In the genomic region with DNA sequence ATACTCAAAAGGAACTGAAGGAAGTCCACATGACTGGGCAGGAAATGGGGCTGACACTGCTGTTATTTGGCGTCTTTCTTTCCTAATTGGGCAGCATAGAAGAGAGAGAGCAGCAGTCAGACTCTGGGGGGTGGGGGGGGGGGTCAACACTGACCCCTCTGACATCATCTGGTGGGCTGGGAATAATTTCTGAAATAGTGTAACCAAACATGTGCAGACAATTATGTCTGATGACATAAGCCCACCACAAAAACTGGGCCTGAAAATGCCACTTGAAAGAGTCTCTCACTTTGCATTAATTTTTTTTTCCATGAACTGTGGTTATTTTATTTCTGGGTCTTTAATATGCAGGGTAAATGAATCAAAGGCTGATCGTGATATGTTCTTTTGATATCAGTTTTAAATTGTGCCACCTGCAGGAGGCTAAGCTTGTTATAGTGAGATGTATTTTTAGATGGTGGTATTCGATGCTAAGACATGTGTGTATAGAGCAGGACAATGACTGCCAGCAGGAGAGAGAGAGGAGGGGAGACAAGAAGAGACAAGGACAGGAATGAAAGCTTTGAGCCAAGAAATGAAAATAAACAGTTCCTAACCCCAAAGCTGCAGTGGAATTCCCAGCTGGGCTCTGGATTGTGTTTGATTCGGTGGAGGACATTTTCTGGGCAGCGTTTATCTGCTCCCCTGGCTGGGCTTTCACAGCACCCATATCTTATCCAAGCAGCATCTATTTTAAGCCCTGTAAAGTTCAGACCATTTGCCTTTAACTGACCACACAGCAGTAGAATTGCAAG, we compare ENCODE assay signal across 15 cellular contexts.
A peak's percentile ranks its signal among the peaks of the same experiment; 100 is the strongest.
DNase-seq lines count a peak whose midpoint lies in the region; ATAC-seq and TF ChIP-seq lines count a peak whose summit lies in the region.
"Had no signal": no experiment of that assay in that cellular context is flagged by ENCODE, and none has a peak within 500 bp of the region (broad histone marks: within the 10 kb centered on the region; RNA-seq: fewer than 3 reads in every experiment).

No MANE protein-coding gene starts in this region.

- no peak overlapping the region for H3K4me2 ChIP-seq in H9 (ENCODE audit: insufficient read depth, insufficient read length, low read length)

- H3K27me3 ChIP-seq in H9 (ENCODE audit: insufficient read depth, low read length) (no peaks in the 10 kb centered on the region), stomach (no peaks in the 10 kb centered on the region), tibial nerve (no peaks in the 10 kb centered on the region)

- intact Hi-C loops in stomach (cut with DNase I; ENCODE audit: low total_unique reads), result no loop called here

- H3K4ac ChIP-seq in H9 (ENCODE audit: low read depth, low read length), result no peak overlapping the region

- H4K8ac ChIP-seq in H9 (replicated peaks; ENCODE audit: insufficient read length, low read depth, low read length), result no peak overlapping the region

- no peaks in the 10 kb centered on the region for H3K9me3 ChIP-seq in H9 (ENCODE audit: control insufficient read depth, low read depth, low read length)
- no peaks in the 10 kb centered on the region for H3K9me3 ChIP-seq in stomach
- H3K9me3 ChIP-seq in tibial nerve, result no peaks in the 10 kb centered on the region
- H3K9me3 ChIP-seq: MG63 had no signal

- peak overlapping the region in 2 of 3 experiments; percentile 52 to 61; a peak in 5 of 7 replicates for H3K27ac Mint-ChIP-seq in H9
- H3K27ac Mint-ChIP-seq: activated naive CD4-positive, alpha-beta T cell treated with anti-CD3 and anti-CD28 coated beads, Interleukin-2, amount 50 U/mL, for 72 hours had no signal

- no peaks in the 10 kb centered on the region for H4K20me1 ChIP-seq in H9 (ENCODE audit: control insufficient read depth, insufficient read depth, insufficient read length)

- no peak overlapping the region for H3K9ac ChIP-seq in H9 (ENCODE audit: extremely low read depth, insufficient read length, low read length)

- H2BK20ac ChIP-seq in H9 (ENCODE audit: low read depth, low read length, poor library complexity, severe bottlenecking), result no peak overlapping the region

- H3K79me1 ChIP-seq in H9 (ENCODE audit: insufficient read depth, low read depth, low read length, poor library complexity, severe bottlenecking), result no peaks in the 10 kb centered on the region

- H2AFZ ChIP-seq in H9 (ENCODE audit: low read length), result no peak overlapping the region

- H3K79me2 ChIP-seq in H9 (ENCODE audit: insufficient read depth, low read length), result no peaks in the 10 kb centered on the region

- H3K4me3 ChIP-seq in choroid plexus epithelial cell (ENCODE audit: low read depth, low read length) (no peak overlapping the region), stomach (no peak overlapping the region), tibial nerve (no peak overlapping the region)
- H3K4me3 ChIP-seq: MG63 had no signal

- H3K23me2 ChIP-seq in H9 (ENCODE audit: insufficient read length, low read depth, low read length, poor library complexity, severe bottlenecking), result no peaks in the 10 kb centered on the region

- peaks cover 7 to 40% (median 36%) of the 10 kb centered on the region in 4 donors for H3K36me3 ChIP-seq in stomach
- peaks cover 0 to 37% (median 0%) of the 10 kb centered on the region in 3 donors for H3K36me3 ChIP-seq in tibial nerve
- H3K36me3 ChIP-seq: MG63 had no signal

- H3K36me3 Mint-ChIP-seq in H9 (ENCODE audit: insufficient read depth in 1 of 3, low read depth in 3 of 3), result peaks cover 35 to 65% (median 47%) of the 10 kb centered on the region in 3 experiments
- H3K36me3 Mint-ChIP-seq: activated naive CD4-positive, alpha-beta T cell treated with anti-CD3 and anti-CD28 coated beads, Interleukin-2, amount 50 U/mL, for 72 hours had no signal

- no peak overlapping the region for H2BK120ac ChIP-seq in H9 (ENCODE audit: low read depth, low read length, poor library complexity, severe bottlenecking)

- H3K27ac ChIP-seq in H9 (ENCODE audit: insufficient read length, low read depth, low read length) (no peak overlapping the region), stomach (peak overlapping the region in 3 of 5 donors; percentile 27 to 72 (median 59)), tibial nerve (no peak overlapping the region)

- TF ChIP-seq CTCF in H9 (conservative IDR thresholded peaks at IDR 0.05) (no peak), choroid plexus epithelial cell (conservative IDR thresholded peaks at IDR 0.05; ENCODE audit: low read depth, low read length) (peak; percentile 24), stomach (IDR thresholded peaks at IDR 0.05) (no peak), tibial nerve (IDR thresholded peaks at IDR 0.05) (no peak)

- H3K9me3 Mint-ChIP-seq in H9, result no peaks in the 10 kb centered on the region

- no peak overlapping the region for H3K14ac ChIP-seq in H9 (ENCODE audit: insufficient read depth, low read length)

- H2BK15ac ChIP-seq in H9 (ENCODE audit: low read depth, low read length), result no peak overlapping the region

- no peak overlapping the region for H3K56ac ChIP-seq in H9 (ENCODE audit: insufficient read length, low read depth, low read length)

- no peak overlapping the region for H2AK5ac ChIP-seq in H9 (ENCODE audit: insufficient read length, low read length)

- no peak for TF ChIP-seq EP300 in stomach (IDR thresholded peaks at IDR 0.05)
- no peak for TF ChIP-seq EP300 in tibial nerve (IDR thresholded peaks at IDR 0.05)

- H2BK12ac ChIP-seq in H9 (ENCODE audit: insufficient read length, low read depth, low read length), result no peak overlapping the region

- H3K4me1 Mint-ChIP-seq in H9, result peaks cover 13 to 16% of the 10 kb centered on the region in 2 experiments

- TF ChIP-seq POLR2A in stomach (IDR thresholded peaks at IDR 0.05) (no peak), tibial nerve (IDR thresholded peaks at IDR 0.05) (no peak)

- WGBS in H9 (ENCODE audit: extremely low coverage, insufficient read length, low lambda C conversion rate), result no CpG with 5 or more reads among the region's 5 CpGs
- WGBS in stomach, 5 donors, result 37 to 51% (median 48%) methylated on average over 5 of the region's 5 CpGs
- WGBS in tibial nerve, 2 donors, result 58 to 69% methylated on average over 5 of the region's 5 CpGs

- no peak overlapping the region for H2BK5ac ChIP-seq in H9 (ENCODE audit: insufficient read length, low read length)

- no peaks in the 10 kb centered on the region; the same call in 1 of the 2 replicates for H3K27me3 Mint-ChIP-seq in H9 (ENCODE audit: low read depth)

- H3K4me1 ChIP-seq in H9 (ENCODE audit: insufficient read depth, low read length) (no peaks in the 10 kb centered on the region), stomach (peaks cover 4 to 27% (median 17%) of the 10 kb centered on the region in 4 donors), tibial nerve (peaks cover 0 to 7% (median 0%) of the 10 kb centered on the region in 4 donors)

- no peak overlapping the region for H3K18ac ChIP-seq in H9 (ENCODE audit: insufficient read length, low read depth, low read length)

- H4K91ac ChIP-seq in H9 (ENCODE audit: insufficient read length, low read depth, low read length), result no peak overlapping the region

- ATAC-seq in GM19395 (IDR thresholded peaks at IDR 0.05; ENCODE audit: unreplicated experiment), result no peak
- ATAC-seq: activated naive CD4-positive, alpha-beta T cell treated with anti-CD3 and anti-CD28 coated beads, Interleukin-2, amount 50 U/mL, for 72 hours; Panc1 had no signal

- H4K5ac ChIP-seq in H9 (ENCODE audit: insufficient read length, low read depth, low read length), result no peak overlapping the region

- H3K23ac ChIP-seq in H9 (ENCODE audit: insufficient read length, low read depth, low read length), result no peak overlapping the region

- no peak overlapping the region for H3K4me3 Mint-ChIP-seq in H9

- DNase-seq in H9, result no peak
- peak; percentile 77 for DNase-seq in choroid plexus epithelial cell (ENCODE audit: low read depth)
- peak; percentile 70 for DNase-seq in iris pigment epithelial cell (ENCODE audit: low read depth)
- DNase-seq in stomach, result no peak
- DNase-seq in tibial nerve (ENCODE audit: low spot score in 2 of 2), result no peak
- no peak for DNase-seq in NCI-H748 (lab: John Stamatoyannopoulos, UW; ENCODE audit: unreplicated experiment)
- DNase-seq in stimulated activated CD4-positive, alpha-beta T cell treated with anti-CD3 and anti-CD28 coated beads, Interleukin-12 subunit alpha, Interleukin-12 subunit beta, amount 100 ng/mL, for 4 hours, result no peak
- DNase-seq: MG63; nucleus accumbens; stimulated activated CD4-positive, alpha-beta T cell treated with anti-CD3 and anti-CD28 coated beads, Interleukin-1b, Interleukin-23, amount 100 ng/mL, for 48 hours; stimulated activated naive CD4-positive, alpha-beta T cell; T-helper 9 cell had no signal

- H3T11ph ChIP-seq in H9 (ENCODE audit: low read length), result no peak overlapping the region

Comparison
In these comparisons a context has a peak if more than half of its experiments do, and no peak if none do; other contexts are left out.
1. DNase-seq: peak in choroid plexus epithelial cell (single experiment) and iris pigment epithelial cell (single experiment); none in H9 (single experiment), stomach (single experiment), tibial nerve (0 of 2), NCI-H748 (single experiment) and stimulated activated CD4-positive, alpha-beta T cell treated with anti-CD3 and anti-CD28 coated beads, Interleukin-12 subunit alpha, Interleukin-12 subunit beta, amount 100 ng/mL, for 4 hours (single experiment).
2. H3K27ac ChIP-seq: peak in stomach (3 of 5); none in H9 (single experiment) and tibial nerve (0 of 4).